ENCODE assay signal across 9 cellular contexts in genomic region chr2:20429528-20429927, GRCh38. TPM values are rescaled to one million over a fixed set of nuclear protein-coding genes. Genes with fewer than 3 reads are reported as not detected.
DNase-seq lines count a peak whose midpoint lies in the region; ATAC-seq and TF ChIP-seq lines count a peak whose summit lies in the region.
"Had no signal": no experiment of that assay in that cellular context is flagged by ENCODE, and none has a peak within 500 bp of the region (broad histone marks: within the 10 kb centered on the region; RNA-seq: fewer than 3 reads in every experiment).

No MANE protein-coding gene starts in this region.

- peak overlapping the region in 1 of 2 experiments; percentile 17 for H3K4me3 ChIP-seq in mesenchymal stem cell (ENCODE audit: insufficient read depth in 1 of 2, low read depth in 1 of 2, low read length in 2 of 2)
- H3K4me3 ChIP-seq in Caco-2 (ENCODE audit: low read depth, low read length), result no peak overlapping the region

- H2AK5ac ChIP-seq in mesenchymal stem cell (ENCODE audit: low read length, severe bottlenecking), result no peak overlapping the region

- no peak overlapping the region for H2AFZ ChIP-seq in mesenchymal stem cell (ENCODE audit: low read depth, low read length)

- intact Hi-C loops in Caco-2 (cut with micrococcal nuclease; ENCODE audit: unreplicated experiment), result no loop called here

- no peak overlapping the region for H3K14ac ChIP-seq in mesenchymal stem cell (ENCODE audit: low read length in 2 of 2)

- H3K4me1 ChIP-seq in mesenchymal stem cell (ENCODE audit: control insufficient read depth, insufficient read depth, low read depth, low read length), result peaks cover 11% of the 10 kb centered on the region
- H3K4me1 ChIP-seq in Caco-2, result no peaks in the 10 kb centered on the region

- H3K27ac Mint-ChIP-seq in Caco-2 (ENCODE audit: unreplicated experiment), result no peak overlapping the region

- no peak overlapping the region for H3K4ac ChIP-seq in mesenchymal stem cell (ENCODE audit: low read depth in 1 of 2, low read length in 2 of 2)

- H3K36me3 ChIP-seq in mesenchymal stem cell (ENCODE audit: control insufficient read depth in 1 of 2, insufficient read depth in 2 of 2, low read depth in 1 of 2, low read length in 2 of 2), result no peaks in the 10 kb centered on the region
- no peaks in the 10 kb centered on the region for H3K36me3 ChIP-seq in Caco-2 (ENCODE audit: control insufficient read depth, insufficient read depth, low read length)

- H3K4me3 Mint-ChIP-seq in Caco-2 (ENCODE audit: unreplicated experiment), result no peak overlapping the region

- BruUV-seq in Caco-2 (replicated peaks; lab: Mats Ljungman, UMichigan), result no TSS peak

- ATAC-seq in GM18519 (IDR thresholded peaks at IDR 0.05; ENCODE audit: low FRiP score, unreplicated experiment) (peak; percentile 74), HG02588 (IDR thresholded peaks at IDR 0.05; ENCODE audit: unreplicated experiment) (peak; percentile 67)

- no peak overlapping the region for H2BK5ac ChIP-seq in mesenchymal stem cell (ENCODE audit: low read depth, low read length, poor library complexity, severe bottlenecking)

- H3K4me2 ChIP-seq in mesenchymal stem cell (ENCODE audit: low read length, poor library complexity, severe bottlenecking), result no peak overlapping the region

- H4K8ac ChIP-seq in mesenchymal stem cell (ENCODE audit: low read length), result no peak overlapping the region

- peak overlapping the region; percentile 29 for H3K9ac ChIP-seq in mesenchymal stem cell (ENCODE audit: low read length)

- H3K27me3 Mint-ChIP-seq in Caco-2 (ENCODE audit: insufficient read depth, unreplicated experiment), result no peaks in the 10 kb centered on the region

- peak; percentile 54 to 86 for DNase-seq in NOMO-1 (lab: John Stamatoyannopoulos, UW; ENCODE audit: unreplicated experiment in 2 of 2)
- DNase-seq in mesenchymal stem cell, result no peak
- DNase-seq in activated CD4-positive, alpha-beta T cell treated with anti-CD3 and anti-CD28 coated beads, Interleukin-2, amount 50 U/mL, for 1 hour, result no peak
- DNase-seq in Caco-2, result no peak
- DNase-seq in activated CD4-positive, alpha-beta T cell treated with anti-CD3 and anti-CD28 coated beads for 4 hours, result no peak
- DNase-seq in NCI-H2227 (lab: John Stamatoyannopoulos, UW; ENCODE audit: unreplicated experiment), result no peak
- DNase-seq: NCI-H2171 treated with DMSO at 0.1 percent for 48 hours had no signal

- H3K9me3 Mint-ChIP-seq in Caco-2 (ENCODE audit: unreplicated experiment), result no peaks in the 10 kb centered on the region

- WGBS in mesenchymal stem cell, result 60% methylated on average over 1 of the region's 1 CpG

- H2BK12ac ChIP-seq in mesenchymal stem cell (ENCODE audit: low read length in 2 of 2), result peak overlapping the region; percentile 21 to 56

- H3K36me3 Mint-ChIP-seq in Caco-2 (ENCODE audit: insufficient read depth, unreplicated experiment), result no peaks in the 10 kb centered on the region

- H2BK120ac ChIP-seq in mesenchymal stem cell (ENCODE audit: low read depth, low read length), result peak overlapping the region; percentile 1

- H3K27me3 ChIP-seq in mesenchymal stem cell (ENCODE audit: control insufficient read depth in 1 of 2, insufficient read depth in 1 of 2, low read length in 2 of 2) (no peaks in the 10 kb centered on the region), Caco-2 (replicated peaks; ENCODE audit: control insufficient read depth, insufficient read depth, low read length) (no peaks in the 10 kb centered on the region)

- H3K23ac ChIP-seq in mesenchymal stem cell (ENCODE audit: low read length in 2 of 2), result no peak overlapping the region

- no peaks in the 10 kb centered on the region for H3K79me1 ChIP-seq in mesenchymal stem cell (replicated peaks; ENCODE audit: low read length, poor library complexity, severe bottlenecking)

- H3K9me3 ChIP-seq in mesenchymal stem cell (ENCODE audit: control insufficient read depth, low read length), result no peaks in the 10 kb centered on the region
- no peaks in the 10 kb centered on the region for H3K9me3 ChIP-seq in Caco-2

- no peaks in the 10 kb centered on the region for H3K4me1 Mint-ChIP-seq in Caco-2 (ENCODE audit: low read depth, unreplicated experiment)

- CTCF ChIA-PET in Caco-2 (lab: Charles Lee), result no interaction called here

- no peak overlapping the region for H3K27ac ChIP-seq in mesenchymal stem cell (ENCODE audit: low read length, poor library complexity, severe bottlenecking)

- POLR2A ChIA-PET in Caco-2 (lab: Charles Lee), result interaction anchor here (1.5 kb wide), 1 partner anchor 17 kb away, joined by 3 read pairs; the partner anchor contains the start of gene RHOB

- no peak overlapping the region for H4K91ac ChIP-seq in mesenchymal stem cell (ENCODE audit: low read length)

- H3K18ac ChIP-seq in mesenchymal stem cell (ENCODE audit: low read depth in 1 of 2, low read length in 2 of 2), result peak overlapping the region in 1 of 2 experiments; percentile 14

- no peak overlapping the region for H2BK15ac ChIP-seq in mesenchymal stem cell (ENCODE audit: low read depth, poor library complexity, severe bottlenecking)

- TF ChIP-seq CTCF in Caco-2 (IDR thresholded peaks at IDR 0.05; ENCODE audit: insufficient read depth in 1 of 2, low read depth in 1 of 2, low read length in 1 of 2, severe bottlenecking in 1 of 2, unreplicated experiment in 1 of 2), result no peak

RNA-seq across cellular contexts. Expression of gene RHOB, which starts 17.3 kb away (rescaled TPM):
- polyA plus RNA-seq in mesenchymal stem cell (2013, experiment 1 of 2), result 126 TPM
- polyA plus RNA-seq in mesenchymal stem cell (2013, experiment 2 of 2), result 126 TPM
- total RNA-seq in Caco-2 (2022), result 20.8 and 24.1 TPM in 2 replicates

Comparison
In these comparisons a context has a peak if more than half of its experiments do, and no peak if none do; other contexts are left out.
1. DNase-seq: peak in NOMO-1 (2 of 2); none in mesenchymal stem cell (single experiment), activated CD4-positive, alpha-beta T cell treated with anti-CD3 and anti-CD28 coated beads, Interleukin-2, amount 50 U/mL, for 1 hour (single experiment), Caco-2 (0 of 2), activated CD4-positive, alpha-beta T cell treated with anti-CD3 and anti-CD28 coated beads for 4 hours (0 of 2) and NCI-H2227 (single experiment).